8 cellular contexts compared by ENCODE assay signal in the genomic region with DNA sequence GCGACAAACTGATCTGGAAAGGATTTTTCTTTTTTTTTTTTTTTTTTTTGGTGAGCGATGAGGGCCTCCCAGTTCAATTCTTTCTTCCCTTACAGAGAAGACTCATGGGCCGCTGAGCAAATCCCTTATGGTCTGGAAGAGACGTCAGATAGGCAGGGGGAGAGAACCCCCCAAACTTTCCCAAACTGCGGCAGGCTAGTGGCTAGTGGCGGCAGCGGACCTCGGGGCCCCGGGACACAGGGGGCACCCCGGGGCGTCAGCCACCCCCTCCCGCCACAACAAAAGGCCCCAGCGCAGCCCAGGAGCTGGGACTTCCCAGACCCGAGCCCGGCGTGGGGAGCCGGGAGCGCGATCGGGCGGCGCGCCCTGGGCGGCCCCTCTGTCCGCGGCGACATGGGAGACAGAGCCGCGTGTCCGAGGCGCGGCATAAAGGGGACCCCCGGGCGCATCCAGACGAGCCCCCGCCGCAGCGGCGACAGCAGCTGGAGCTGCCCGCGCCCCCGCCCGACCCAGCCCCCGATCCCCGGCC. TPM values are rescaled to one million over a fixed set of nuclear protein-coding genes. Genes with fewer than 3 reads are reported as not detected.
A peak's percentile ranks its signal among the peaks of the same experiment; 100 is the strongest.
DNase-seq lines count a peak whose midpoint lies in the region; ATAC-seq, FAIRE-seq and TF ChIP-seq lines count a peak whose summit lies in the region.

No MANE protein-coding gene starts in this region.

- H3K27me3 Mint-ChIP-seq in activated T-cell treated with anti-CD3 and anti-CD28 coated beads, Interleukin-2, amount 50 U/mL, for 4 hours (ENCODE audit: low read depth), result peaks cover 30% of the 10 kb centered on the region

- FAIRE-seq in pancreas (lab: Jason Lieb, UNC), result no peak

- no peaks in the 10 kb centered on the region for H3K36me3 Mint-ChIP-seq in activated T-cell treated with anti-CD3 and anti-CD28 coated beads, Interleukin-2, amount 50 U/mL, for 4 hours (ENCODE audit: insufficient read depth)

- peak; percentile 33 for DNase-seq in EL
- peak; percentile 6 for DNase-seq in activated T-cell treated with anti-CD3 and anti-CD28 coated beads, Interleukin-2, amount 50 U/mL, for 4 hours
- DNase-seq in foreskin keratinocyte, result peak in 1 of 2 donors; percentile 22
- peak; percentile 8 to 76 (median 37) for DNase-seq in pancreas
- DNase-seq in NCI-H1092 (lab: John Stamatoyannopoulos, UW), result no peak

- no peaks in the 10 kb centered on the region for H3K9me3 Mint-ChIP-seq in activated T-cell treated with anti-CD3 and anti-CD28 coated beads, Interleukin-2, amount 50 U/mL, for 4 hours

- TF ChIP-seq CTCF in foreskin keratinocyte (conservative IDR thresholded peaks at IDR 0.05) (no peak), pancreas (IDR thresholded peaks at IDR 0.05) (no peak)

- peak overlapping the region; percentile 47 to 63 (median 58) for H3K4me3 ChIP-seq in pancreas

- 1 to 3% methylated on average over 13 to 45 of the region's 45 CpGs for WGBS in pancreas, 2 donors

- H3K27ac ChIP-seq in foreskin keratinocyte (no peak overlapping the region), pancreas (peak overlapping the region in 3 of 4 donors; percentile 44 to 66 (median 65))

- ATAC-seq in HG03280 (IDR thresholded peaks at IDR 0.05; ENCODE audit: unreplicated experiment) (peak; percentile 18), foreskin keratinocyte (peak; percentile 48), pancreas (peak; percentile 35 to 66 (median 64)), GM18873 (IDR thresholded peaks at IDR 0.05; ENCODE audit: low FRiP score, unreplicated experiment) (no peak), GM19467 (IDR thresholded peaks at IDR 0.05; ENCODE audit: unreplicated experiment) (no peak)
- ATAC-seq in activated T-cell treated with anti-CD3 and anti-CD28 coated beads, Interleukin-2, amount 50 U/mL, for 4 hours, result peak; percentile 38 to 49

- peaks cover 11% of the 10 kb centered on the region for H3K4me1 Mint-ChIP-seq in activated T-cell treated with anti-CD3 and anti-CD28 coated beads, Interleukin-2, amount 50 U/mL, for 4 hours (ENCODE audit: low read depth)

- H3K4me1 ChIP-seq in foreskin keratinocyte (no peaks in the 10 kb centered on the region), pancreas (no peaks in the 10 kb centered on the region)

- no peaks in the 10 kb centered on the region for H3K9me3 ChIP-seq in pancreas

- H3K27me3 ChIP-seq in foreskin keratinocyte (peaks cover 4% of the 10 kb centered on the region), pancreas (no peaks in the 10 kb centered on the region)

- intact Hi-C loops in pancreas (cut with DNase I), result loop anchor here in 2 of 3 donors (5.0 to 10.0 kb wide), 3 partner anchors 113 to 155 kb away; no protein-coding TSS in a partner anchor

- H3K36me3 ChIP-seq in pancreas, result no peaks in the 10 kb centered on the region

- H3K4me3 Mint-ChIP-seq in activated T-cell treated with anti-CD3 and anti-CD28 coated beads, Interleukin-2, amount 50 U/mL, for 4 hours, result peak overlapping the region; percentile 78

RNA-seq across cellular contexts. Expression of a gene that starts 0.8 kb away (rescaled TPM):
- total RNA-seq in activated T-cell treated with anti-CD3 and anti-CD28 coated beads, Interleukin-2, amount 50 U/mL, for 4 hours, result 1 to 10 TPM; 2.7 to 4.2 (median 3.7) TPM
- total RNA-seq in foreskin keratinocyte (11.1 TPM in 2 replicates), pancreas (10 to 100 TPM; 17.8 to 34.1 (median 21.9) TPM)
- polyA plus RNA-seq in foreskin keratinocyte (5.5 and 6.3 TPM in 2 replicates), pancreas (10 to 100 TPM; 12.4 to 21.1 TPM)

Comparison
In these comparisons a context has a peak if more than half of its experiments do, and no peak if none do; other contexts are left out.
1. ATAC-seq: peak in HG03280 (single experiment), activated T-cell treated with anti-CD3 and anti-CD28 coated beads, Interleukin-2, amount 50 U/mL, for 4 hours (2 of 2), foreskin keratinocyte (single experiment) and pancreas (4 of 4); none in GM18873 (single experiment) and GM19467 (single experiment).